In genomic region chr18:46950064-46950656, GRCh38 we compare ENCODE assay signal across 2 cellular contexts.
TF ChIP-seq lines count a peak whose summit lies in the region.

No MANE protein-coding gene starts in this region.

TF ChIP-seq in SK-N-SH, 30 proteins besides CTCF, POLR2A, EP300 and RAD21 (continued from another document):
- TF ChIP-seq IRF3 (IDR thresholded peaks at IDR 0.05; ENCODE audit: low read depth, low read length): no peak

TF ChIP-seq in SK-N-SH treated with all-trans-retinoic acid at 6 μM for 48 hours, 23 proteins besides CTCF, POLR2A, EP300 and RAD21 (continued from another document):
- no peak for TF ChIP-seq CREB5 (CRISPR knock-in tag; IDR thresholded peaks at IDR 0.05; ENCODE audit: low read depth)
- TF ChIP-seq TOX (CRISPR knock-in tag; IDR thresholded peaks at IDR 0.05; ENCODE audit: borderline replicate concordance): no peak
